Comparison of ENCODE assay signal across 24 cellular contexts in the genomic region with DNA sequence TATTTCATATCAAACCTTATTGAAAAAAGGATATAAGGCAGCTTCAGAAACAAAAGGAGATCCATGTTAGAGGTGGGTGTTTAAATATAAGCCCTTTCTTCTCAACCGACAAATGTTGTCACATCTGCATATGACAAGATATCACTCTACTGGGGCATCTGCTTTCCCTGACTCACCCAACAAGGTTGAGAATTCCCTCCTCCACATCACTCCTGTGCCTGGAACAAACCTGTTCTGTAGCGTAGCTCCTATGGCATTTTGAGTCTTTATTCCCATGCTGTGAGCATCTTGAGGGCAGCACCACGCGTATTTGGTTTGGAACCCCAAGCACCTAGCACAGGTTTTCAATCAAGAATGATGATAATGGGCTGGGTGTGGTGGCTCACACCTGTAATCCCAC.
"Had no signal": no experiment of that assay in that cellular context is flagged by ENCODE, and none has a peak within 500 bp of the region (broad histone marks: within the 10 kb centered on the region; RNA-seq: fewer than 3 reads in every experiment).

No MANE protein-coding gene starts in this region.

- DNase-seq: stimulated activated CD4-positive, alpha-beta T cell treated with anti-CD3 and anti-CD28 coated beads, Interleukin-2, amount 100 ng/mL, for 48 hours; stimulated activated CD4-positive, alpha-beta T cell treated with anti-CD3 and anti-CD28 coated beads, Interleukin-4, amount 100 ng/mL, for 1 hour; stimulated activated CD4-positive, alpha-beta T cell treated with anti-CD3 and anti-CD28 coated beads, Interleukin-4, amount 100 ng/mL, for 24 hours; stimulated activated CD4-positive, alpha-beta T cell treated with anti-CD3 and anti-CD28 coated beads, Interleukin-4, amount 100 ng/mL, for 4 hours; stimulated activated CD8-positive, alpha-beta memory T cell treated with anti-CD3 and anti-CD28 coated beads, Interleukin-4, amount 100 ng/mL, for 48 hours; stimulated activated naive B cell treated with anti-CD40 and anti-IgM and Interleukin-4, amounts not matched to agents 10 μg/mL and 1 μg/mL and 100 μg/mL, for 72 hours; stimulated activated naive CD4-positive, alpha-beta T cell; stimulated activated naive CD4-positive, alpha-beta T cell treated with Interleukin-2 at 50 U/mL for 16 hours; stimulated activated naive CD8-positive, alpha-beta T cell treated with anti-CD3 and anti-CD28 coated beads, Interleukin-15, amount 100 ng/mL, for 72 hours; stimulated activated naive CD8-positive, alpha-beta T cell treated with anti-CD3 and anti-CD28 coated beads, Interleukin-15, Interleukin-2, amounts not matched to agents 100 U/mL and 50 U/mL, for 24 hours; stomach; substantia nigra; testis; thyroid gland; tibial artery; transverse colon; trophoblast cell; upper lobe of left lung; upper lobe of right lung; uterus had no signal

- H3K4me1 Mint-ChIP-seq: stimulated activated effector memory CD8-positive, alpha-beta T cell treated with anti-CD3 and anti-CD28 coated beads, Interleukin-12 subunit alpha, Interleukin-12 subunit beta, amount 100 ng/mL, for 72 hours; stimulated activated memory B cell treated with anti-CD40 and anti-IgM and Interleukin-4, amounts not matched to agents 10 μg/mL and 1 μg/mL and 100 μg/mL, for 72 hours; stimulated activated naive B cell treated with anti-CD40 and anti-IgM and Interleukin-4, amounts not matched to agents 10 μg/mL and 1 μg/mL and 100 μg/mL, for 72 hours; stimulated activated naive CD8-positive, alpha-beta T cell treated with anti-CD3 and anti-CD28 coated beads, Interleukin-15, amount 100 ng/mL, for 72 hours had no signal

- H3K27ac Mint-ChIP-seq: stimulated activated effector memory CD8-positive, alpha-beta T cell treated with anti-CD3 and anti-CD28 coated beads, Interleukin-12 subunit alpha, Interleukin-12 subunit beta, amount 100 ng/mL, for 72 hours; stimulated activated memory B cell treated with anti-CD40 and anti-IgM and Interleukin-4, amounts not matched to agents 10 μg/mL and 1 μg/mL and 100 μg/mL, for 72 hours; stimulated activated naive B cell treated with anti-CD40 and anti-IgM and Interleukin-4, amounts not matched to agents 10 μg/mL and 1 μg/mL and 100 μg/mL, for 72 hours; stimulated activated naive CD8-positive, alpha-beta T cell treated with anti-CD3 and anti-CD28 coated beads, Interleukin-15, Interleukin-2, amounts not matched to agents 100 ng/mL and 50 ng/mL, for 24 hours; type B pancreatic cell had no signal

- H3K9me3 Mint-ChIP-seq: stimulated activated memory B cell treated with anti-CD40 and anti-IgM and Interleukin-4, amounts not matched to agents 10 μg/mL and 1 μg/mL and 100 μg/mL, for 72 hours; stimulated activated naive B cell treated with anti-CD40 and anti-IgM and Interleukin-4, amounts not matched to agents 10 μg/mL and 1 μg/mL and 100 μg/mL, for 72 hours; stimulated activated naive CD8-positive, alpha-beta T cell treated with anti-CD3 and anti-CD28 coated beads, Interleukin-15, amount 100 ng/mL, for 72 hours; stimulated activated naive CD8-positive, alpha-beta T cell treated with anti-CD3 and anti-CD28 coated beads, Interleukin-15, Interleukin-2, amounts not matched to agents 100 ng/mL and 50 ng/mL, for 24 hours; type B pancreatic cell had no signal

- H3K4me3 Mint-ChIP-seq: stimulated activated effector memory CD8-positive, alpha-beta T cell treated with anti-CD3 and anti-CD28 coated beads, Interleukin-12 subunit alpha, Interleukin-12 subunit beta, amount 100 ng/mL, for 72 hours; stimulated activated memory B cell treated with anti-CD40 and anti-IgM and Interleukin-4, amounts not matched to agents 10 μg/mL and 1 μg/mL and 100 μg/mL, for 72 hours; stimulated activated naive B cell treated with anti-CD40 and anti-IgM and Interleukin-4, amounts not matched to agents 10 μg/mL and 1 μg/mL and 100 μg/mL, for 72 hours; stimulated activated naive CD8-positive, alpha-beta T cell treated with anti-CD3 and anti-CD28 coated beads, Interleukin-15, amount 100 ng/mL, for 72 hours; stimulated activated naive CD8-positive, alpha-beta T cell treated with anti-CD3 and anti-CD28 coated beads, Interleukin-15, Interleukin-2, amounts not matched to agents 100 ng/mL and 50 ng/mL, for 24 hours; type B pancreatic cell had no signal

- ATAC-seq: stimulated activated effector memory CD8-positive, alpha-beta T cell treated with anti-CD3 and anti-CD28 coated beads, Interleukin-12 subunit alpha, Interleukin-12 subunit beta, amount 100 ng/mL, for 72 hours; stimulated activated memory B cell treated with anti-CD40 and anti-IgM and Interleukin-4, amounts not matched to agents 10 μg/mL and 1 μg/mL and 100 μg/mL, for 72 hours; stimulated activated naive B cell treated with anti-CD40 and anti-IgM and Interleukin-4, amounts not matched to agents 10 μg/mL and 1 μg/mL and 100 μg/mL, for 72 hours; stimulated activated naive CD8-positive, alpha-beta T cell treated with anti-CD3 and anti-CD28 coated beads, Interleukin-15, amount 100 ng/mL, for 72 hours; stimulated activated naive CD8-positive, alpha-beta T cell treated with anti-CD3 and anti-CD28 coated beads, Interleukin-15, Interleukin-2, amounts not matched to agents 100 U/mL and 50 U/mL, for 24 hours; upper lobe of right lung had no signal

- H3K27me3 Mint-ChIP-seq: stimulated activated naive B cell treated with anti-CD40 and anti-IgM and Interleukin-4, amounts not matched to agents 10 μg/mL and 1 μg/mL and 100 μg/mL, for 72 hours; stimulated activated naive CD8-positive, alpha-beta T cell treated with anti-CD3 and anti-CD28 coated beads, Interleukin-15, amount 100 ng/mL, for 72 hours; stimulated activated naive CD8-positive, alpha-beta T cell treated with anti-CD3 and anti-CD28 coated beads, Interleukin-15, Interleukin-2, amounts not matched to agents 100 ng/mL and 50 ng/mL, for 24 hours; type B pancreatic cell had no signal

- H3K36me3 Mint-ChIP-seq: stimulated activated effector memory CD8-positive, alpha-beta T cell treated with anti-CD3 and anti-CD28 coated beads, Interleukin-12 subunit alpha, Interleukin-12 subunit beta, amount 100 ng/mL, for 72 hours; stimulated activated memory B cell treated with anti-CD40 and anti-IgM and Interleukin-4, amounts not matched to agents 10 μg/mL and 1 μg/mL and 100 μg/mL, for 72 hours; stimulated activated naive B cell treated with anti-CD40 and anti-IgM and Interleukin-4, amounts not matched to agents 10 μg/mL and 1 μg/mL and 100 μg/mL, for 72 hours; type B pancreatic cell had no signal
